Comparison of ENCODE assay signal across 10 cellular contexts in the genomic region with DNA sequence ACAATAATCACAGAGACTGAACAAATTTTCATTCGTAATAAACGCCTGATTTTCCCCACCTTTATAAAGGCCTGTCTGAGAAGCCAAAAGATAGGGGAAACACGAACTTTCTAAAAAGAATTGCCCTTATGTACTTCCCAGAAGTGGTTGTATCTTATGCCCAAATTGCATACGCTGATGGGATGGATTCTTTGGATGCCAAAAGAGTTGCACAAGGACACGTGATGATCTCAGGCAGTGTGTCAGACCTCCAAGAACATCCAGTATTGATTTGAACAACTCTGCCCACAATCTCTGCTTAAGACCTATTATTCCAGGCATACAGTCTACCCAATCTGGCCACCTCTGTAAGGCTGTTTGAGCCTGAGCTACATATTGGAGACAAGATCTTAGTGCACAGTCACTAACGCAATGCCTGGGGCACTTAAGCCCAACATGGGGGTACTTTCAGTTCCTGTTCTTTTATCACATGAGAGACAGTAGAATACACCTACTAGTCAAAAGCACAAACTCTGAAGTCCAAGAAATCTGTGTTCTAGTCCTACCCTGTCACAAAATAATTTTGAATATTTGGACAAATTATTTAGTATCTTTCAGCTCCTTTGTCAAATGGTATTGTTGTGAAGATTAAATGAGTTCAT. TPM values are rescaled to one million over a fixed set of nuclear protein-coding genes. Genes with fewer than 3 reads are reported as not detected.
A peak's percentile ranks its signal among the peaks of the same experiment; 100 is the strongest.
DNase-seq lines count a peak whose midpoint lies in the region; ATAC-seq lines count a peak whose summit lies in the region.
"Had no signal": no experiment of that assay in that cellular context is flagged by ENCODE, and none has a peak within 500 bp of the region (broad histone marks: within the 10 kb centered on the region; RNA-seq: fewer than 3 reads in every experiment).

No MANE protein-coding gene starts in this region.

- H3K4me1 Mint-ChIP-seq in T-helper 17 cell = peaks cover 6% of the 10 kb centered on the region
- H3K4me1 Mint-ChIP-seq: activated naive CD4-positive, alpha-beta T cell treated with anti-CD3 and anti-CD28 coated beads, Interleukin-2, amount 50 U/mL, for 24 hours had no signal

- intact Hi-C loops in Right ventricle myocardium inferior (cut with DNase I) = loop anchor here (2.0 to 5.0 kb wide), 2 partner anchors 95 to 210 kb away; partner anchors contain the start of gene EIF3F

- no peak for DNase-seq in T-helper 17 cell
- peak; percentile 16 for DNase-seq in retina
- no peak for DNase-seq in DMS79 (lab: John Stamatoyannopoulos, UW)
- no peak for DNase-seq in Right ventricle myocardium inferior (ENCODE audit: missing footprints)
- no peak for DNase-seq in HuH-7.5 (ENCODE audit: low spot score)
- no peak for DNase-seq in DMS 273 treated with DMSO at 0.1 percent for 48 hours (lab: John Stamatoyannopoulos, UW)

- no peak overlapping the region for H3K27ac Mint-ChIP-seq in T-helper 17 cell
- H3K27ac Mint-ChIP-seq: activated naive CD4-positive, alpha-beta T cell treated with anti-CD3 and anti-CD28 coated beads, Interleukin-2, amount 50 U/mL, for 24 hours; natural killer cell treated with Interleukin-12 subunit alpha and Interleukin-12 subunit beta and Interleukin-15 and Interleukin-18, amount 100 ng/mL, for 72 hours had no signal

- H3K27me3 Mint-ChIP-seq in T-helper 17 cell = peaks cover 24% of the 10 kb centered on the region

- no peak overlapping the region for H3K4me3 Mint-ChIP-seq in T-helper 17 cell
- H3K4me3 Mint-ChIP-seq: activated naive CD4-positive, alpha-beta T cell treated with anti-CD3 and anti-CD28 coated beads, Interleukin-2, amount 50 U/mL, for 24 hours; natural killer cell treated with Interleukin-12 subunit alpha and Interleukin-12 subunit beta and Interleukin-15 and Interleukin-18, amount 100 ng/mL, for 72 hours had no signal

- H3K36me3 Mint-ChIP-seq in T-helper 17 cell (ENCODE audit: low read depth) = peaks cover 2% of the 10 kb centered on the region
- H3K36me3 Mint-ChIP-seq: natural killer cell treated with Interleukin-12 subunit alpha and Interleukin-12 subunit beta and Interleukin-15 and Interleukin-18, amount 100 ng/mL, for 72 hours had no signal

- no peaks in the 10 kb centered on the region for H3K9me3 ChIP-seq in T-helper 17 cell (ENCODE audit: control insufficient read depth, low read length, poor library complexity, severe bottlenecking)

- ATAC-seq in GM19328 (IDR thresholded peaks at IDR 0.05; ENCODE audit: unreplicated experiment) (peak; percentile 50), HG03103 (IDR thresholded peaks at IDR 0.05; ENCODE audit: low read depth, unreplicated experiment) (peak; percentile 61), T-helper 17 cell (peak; percentile 36), Right ventricle myocardium inferior (no peak)

RNA-seq across cellular contexts. Expression of gene OR10A6, which starts 38.9 kb away (rescaled TPM):
- total RNA-seq in T-helper 17 cell = not detected
- total RNA-seq in Right ventricle myocardium inferior = not detected
- total RNA-seq: natural killer cell treated with Interleukin-12 subunit alpha and Interleukin-12 subunit beta and Interleukin-15 and Interleukin-18, amount 100 ng/mL, for 72 hours had no signal

RNA-seq across cellular contexts. Expression of gene OR10A3, which starts 49.3 kb away (rescaled TPM):
- total RNA-seq in T-helper 17 cell = not detected
- total RNA-seq in Right ventricle myocardium inferior = not detected
- total RNA-seq: natural killer cell treated with Interleukin-12 subunit alpha and Interleukin-12 subunit beta and Interleukin-15 and Interleukin-18, amount 100 ng/mL, for 72 hours had no signal
